In genomic region chr1:175470591-175470990, GRCh38 we compare ENCODE assay signal across 12 cellular contexts.
"Had no signal": no experiment of that assay in that cellular context is flagged by ENCODE, and none has a peak within 500 bp of the region (broad histone marks: within the 10 kb centered on the region; RNA-seq: fewer than 3 reads in every experiment).

No MANE protein-coding gene starts in this region.

- H3K4me1 Mint-ChIP-seq: activated naive CD8-positive, alpha-beta T cell treated with anti-CD3 and anti-CD28 coated beads, Interleukin-2, amount 10 ng/mL, durations not matched to agents 7 days and 5 days; endodermal cell had no signal

- H3K9me3 Mint-ChIP-seq: activated CD4-positive, alpha-beta memory T cell treated with anti-CD3 and anti-CD28 coated beads for 36 hours; activated naive CD8-positive, alpha-beta T cell treated with anti-CD3 and anti-CD28 coated beads, Interleukin-2, amount 10 ng/mL, durations not matched to agents 7 days and 5 days; activated T-cell treated with anti-CD3 and anti-CD28 coated beads, Interleukin-2, amount 50 U/mL, for 72 hours; endodermal cell had no signal

- H3K27ac ChIP-seq: heart left ventricle, ovary, stomach, thoracic aorta had no signal

- H3K4me3 ChIP-seq: heart left ventricle, ovary, stomach, thoracic aorta had no signal

- H3K4me3 Mint-ChIP-seq: activated CD4-positive, alpha-beta memory T cell treated with anti-CD3 and anti-CD28 coated beads for 36 hours; activated naive CD8-positive, alpha-beta T cell treated with anti-CD3 and anti-CD28 coated beads, Interleukin-2, amount 10 ng/mL, durations not matched to agents 7 days and 5 days; endodermal cell had no signal

- H3K27ac Mint-ChIP-seq: activated CD4-positive, alpha-beta memory T cell treated with anti-CD3 and anti-CD28 coated beads for 36 hours; activated naive CD8-positive, alpha-beta T cell treated with anti-CD3 and anti-CD28 coated beads, Interleukin-2, amount 10 ng/mL, durations not matched to agents 7 days and 5 days; activated T-cell treated with anti-CD3 and anti-CD28 coated beads, Interleukin-2, amount 50 U/mL, for 72 hours; endodermal cell had no signal

- H3K9me3 ChIP-seq: heart left ventricle, ovary, stomach, thoracic aorta had no signal

- H3K36me3 ChIP-seq: heart left ventricle, ovary, stomach, thoracic aorta had no signal

- H3K4me1 ChIP-seq: heart left ventricle, stomach had no signal

- H3K36me3 Mint-ChIP-seq: activated CD4-positive, alpha-beta memory T cell treated with anti-CD3 and anti-CD28 coated beads for 36 hours; activated naive CD8-positive, alpha-beta T cell treated with anti-CD3 and anti-CD28 coated beads, Interleukin-2, amount 10 ng/mL, durations not matched to agents 7 days and 5 days had no signal

- DNase-seq: activated CD4-positive, CD25-positive, alpha-beta regulatory T cell treated with anti-CD3 and anti-CD28 coated beads, Interleukin-2, amount 50 U/mL, for 72 hours; activated naive CD8-positive, alpha-beta T cell treated with anti-CD3 and anti-CD28 coated beads, Interleukin-2, amount 10 ng/mL, durations not matched to agents 7 days and 5 days; endodermal cell; heart left ventricle; left ventricle myocardium superior; ovary; stimulated activated CD4-positive, alpha-beta T cell treated with anti-CD3 and anti-CD28 coated beads, Interleukin-15, amount 100 ng/mL, for 24 hours; stimulated activated CD4-positive, alpha-beta T cell treated with anti-CD3 and anti-CD28 coated beads, Interleukin-4, amount 100 ng/mL, for 24 hours; stomach had no signal

- H3K27me3 ChIP-seq: ovary had no signal
